21 cellular contexts compared by ENCODE assay signal in genomic region chr18:59877366-59877765, GRCh38. TPM values are rescaled to one million over a fixed set of nuclear protein-coding genes. Genes with fewer than 3 reads are reported as not detected.
DNase-seq lines count a peak whose midpoint lies in the region; ATAC-seq and TF ChIP-seq lines count a peak whose summit lies in the region.
"Had no signal": no experiment of that assay in that cellular context is flagged by ENCODE, and none has a peak within 500 bp of the region (broad histone marks: within the 10 kb centered on the region; RNA-seq: fewer than 3 reads in every experiment).

No MANE protein-coding gene starts in this region.

- peak overlapping the region; percentile 39 for H2BK5ac ChIP-seq in IMR-90 (ENCODE audit: low read depth, low read length, poor library complexity, severe bottlenecking)

- H2AK5ac ChIP-seq in IMR-90 (ENCODE audit: low read depth, low read length) = no peak overlapping the region

- H3K36me3 ChIP-seq in BLaER1 (no peaks in the 10 kb centered on the region), IMR-90 (ENCODE audit: control insufficient read depth, insufficient read depth, low read length) (no peaks in the 10 kb centered on the region), A673 (ENCODE audit: insufficient read depth, low read length, poor library complexity, severe bottlenecking) (no peaks in the 10 kb centered on the region)
- H3K36me3 ChIP-seq: left ventricle myocardium inferior had no signal

- no peak overlapping the region; the same call in 1 of the 2 replicates for H2BK120ac ChIP-seq in IMR-90 (ENCODE audit: low read depth, low read length)

- TF ChIP-seq POLR2A in IMR-90 (IDR thresholded peaks at IDR 0.05; ENCODE audit: low read depth, low read length) = no peak

- H3K4me2 ChIP-seq in BLaER1 (peak overlapping the region; percentile 56), IMR-90 (ENCODE audit: low read depth, low read length) (no peak overlapping the region)

- H3K23ac ChIP-seq in IMR-90 (ENCODE audit: low read depth, low read length) = no peak overlapping the region

- no peak for ATAC-seq in IMR-90 (ENCODE audit: low read depth)
- no peak for ATAC-seq in Right ventricle myocardium superior (ENCODE audit: poor library complexity)
- ATAC-seq in HG02759 (IDR thresholded peaks at IDR 0.05; ENCODE audit: unreplicated experiment) = no peak
- ATAC-seq: activated CD4-positive, CD25-positive, alpha-beta regulatory T cell treated with anti-CD3 and anti-CD28 coated beads, Interleukin-2, amount 50 U/mL, for 24 hours; activated CD8-positive, alpha-beta T cell treated with anti-CD3 and anti-CD28 coated beads, Interleukin-2, amount 10 ng/mL, durations not matched to agents 7 days and 5 days had no signal

- no peak overlapping the region for H4K8ac ChIP-seq in IMR-90 (ENCODE audit: low read depth in 2 of 2, low read length in 2 of 2)

- no peak overlapping the region for H3K14ac ChIP-seq in IMR-90 (replicated peaks; ENCODE audit: low read depth, low read length)

- H3K4me3 ChIP-seq in BLaER1 (no peak overlapping the region), IMR-90 (ENCODE audit: insufficient read depth, low read depth, low read length) (no peak overlapping the region), fibroblast of villous mesenchyme (ENCODE audit: low read depth, low read length) (no peak overlapping the region), A673 (ENCODE audit: low read depth, low read length, poor library complexity, severe bottlenecking) (no peak overlapping the region)
- H3K4me3 ChIP-seq: left ventricle myocardium inferior, SK-N-MC had no signal

- no peak overlapping the region for H3K27ac ChIP-seq in BLaER1
- no peak overlapping the region for H3K27ac ChIP-seq in IMR-90 (ENCODE audit: insufficient read depth, low read length)
- no peak overlapping the region for H3K27ac ChIP-seq in A673 (ENCODE audit: low read depth, low read length, poor library complexity, severe bottlenecking)
- H3K27ac ChIP-seq: left ventricle myocardium inferior, SK-N-MC had no signal

- H2AFZ ChIP-seq in IMR-90 (replicated peaks; ENCODE audit: low read length, poor library complexity) = no peak overlapping the region

- H3K9me1 ChIP-seq in IMR-90 (ENCODE audit: insufficient read depth, low read length) = peaks cover 9% of the 10 kb centered on the region

- in situ Hi-C loops in IMR-90 (cut with MboI; ENCODE audit: low sequenced_read_pairs) = no loop called here

- H4K20me1 ChIP-seq in BLaER1 (no peaks in the 10 kb centered on the region), IMR-90 (ENCODE audit: insufficient read depth, low read length) (no peaks in the 10 kb centered on the region)

- H3K18ac ChIP-seq in IMR-90 (ENCODE audit: low read depth, low read length) = no peak overlapping the region

- DNase-seq in IMR-90 (no peak), OCI-M1 (lab: John Stamatoyannopoulos, UW) (peak; percentile 81), fibroblast of villous mesenchyme (ENCODE audit: low read depth) (peak; percentile 58), A673 (ENCODE audit: low spot score) (no peak), Right ventricle myocardium superior (no peak), SW 1271 (lab: John Stamatoyannopoulos, UW) (no peak)
- DNase-seq: activated CD8-positive, alpha-beta T cell treated with anti-CD3 and anti-CD28 coated beads, Interleukin-2, amount 10 ng/mL, durations not matched to agents 7 days and 5 days; activated T-cell treated with anti-CD3 and anti-CD28 coated beads, Interleukin-2, amount 50 U/mL, for 1 hour; amygdala; DND-41; immature natural killer cell; left ventricle myocardium inferior; NCI-H1417; NCI-H774; stimulated activated CD4-positive, alpha-beta T cell treated with anti-CD3 and anti-CD28 coated beads, Interleukin-1b, Interleukin-23, amount 100 ng/mL, for 48 hours; stimulated activated naive CD4-positive, alpha-beta T cell treated with Interleukin-2 at 50 U/mL for 16 hours; T-helper 9 cell had no signal

- CTCF ChIA-PET in IMR-90 (lab: Yijun Ruan, JAX) = no interaction called here
- CTCF ChIA-PET in A673 (lab: Charles Lee) = interaction anchor here (0.7 kb wide), 1 partner anchor 12 kb away, joined by 11 read pairs; no protein-coding TSS in a partner anchor

- no peak overlapping the region for H4K5ac ChIP-seq in IMR-90 (ENCODE audit: low read depth, low read length)

- H2BK20ac ChIP-seq in IMR-90 (ENCODE audit: low read depth, low read length) = no peak overlapping the region

- H3K79me1 ChIP-seq in IMR-90 (ENCODE audit: low read depth in 1 of 2, low read length in 2 of 2) = peaks cover 0 to 8% of the 10 kb centered on the region in 2 experiments; a peak in 1 of 4 replicates

- H3K9ac ChIP-seq in BLaER1 (no peak overlapping the region), IMR-90 (ENCODE audit: low read depth, low read length) (no peak overlapping the region)

- H3K4ac ChIP-seq in IMR-90 (ENCODE audit: low read depth, low read length) = no peak overlapping the region; the same call in 1 of the 2 replicates

- dilution Hi-C loops in IMR-90 (cut with HindIII; ENCODE audit: low sequenced_read_pairs, unreplicated experiment) = no loop called here

- no peaks in the 10 kb centered on the region for H3K9me3 ChIP-seq in BLaER1
- no peaks in the 10 kb centered on the region for H3K9me3 ChIP-seq in IMR-90 (ENCODE audit: control insufficient read depth, insufficient read depth, low read length)
- H3K9me3 ChIP-seq in A673 (ENCODE audit: low read depth, low read length, poor library complexity, severe bottlenecking) = no peaks in the 10 kb centered on the region
- H3K9me3 ChIP-seq: left ventricle myocardium inferior had no signal

- no CpG with 5 or more reads among the region's 1 CpG for WGBS in IMR-90 (ENCODE audit: extremely low coverage in 2 of 2, insufficient read length in 1 of 2), 2 experiments

- H3K4me1 ChIP-seq in BLaER1 = peaks cover 58% of the 10 kb centered on the region
- H3K4me1 ChIP-seq in IMR-90 (ENCODE audit: control insufficient read depth, insufficient read depth, low read length) = peaks cover 16% of the 10 kb centered on the region
- H3K4me1 ChIP-seq in A673 (ENCODE audit: insufficient read depth, low read length, poor library complexity, severe bottlenecking) = peaks cover 2% of the 10 kb centered on the region

- H3K27me3 ChIP-seq in BLaER1 (no peaks in the 10 kb centered on the region), IMR-90 (ENCODE audit: control insufficient read depth, insufficient read depth, low read length) (no peaks in the 10 kb centered on the region), A673 (replicated peaks; ENCODE audit: insufficient read depth, low read depth, low read length, poor library complexity) (no peaks in the 10 kb centered on the region)

- BruUV-seq in IMR-90 (replicated peaks; lab: Mats Ljungman, UMichigan) (no TSS peak), A673 (replicated peaks; lab: Mats Ljungman, UMichigan) (no TSS peak)

- no peak overlapping the region for H4K91ac ChIP-seq in IMR-90 (ENCODE audit: insufficient read depth, low read depth, low read length)

- TF ChIP-seq CTCF in IMR-90 (conservative IDR thresholded peaks at IDR 0.05; ENCODE audit: low read depth, low read length) = no peak
- TF ChIP-seq CTCF in fibroblast of villous mesenchyme (IDR thresholded peaks at IDR 0.05; ENCODE audit: insufficient read depth, low read depth, low read length) = no peak
- no peak for TF ChIP-seq CTCF in A673 (conservative IDR thresholded peaks at IDR 0.05; ENCODE audit: low read depth, low read length)

- H3K56ac ChIP-seq in IMR-90 (ENCODE audit: extremely low read depth, insufficient read depth, low read length) = no peak overlapping the region

- TF ChIP-seq RAD21 in IMR-90 (IDR thresholded peaks at IDR 0.05; ENCODE audit: low read length) = no peak

- no peak overlapping the region for H2AK9ac ChIP-seq in IMR-90 (replicated peaks; ENCODE audit: low read depth, low read length, poor library complexity)

- POLR2A ChIA-PET in IMR-90 (lab: Charles Lee; ENCODE audit: unreplicated experiment) (interaction anchor here (0.6 kb wide), 1 partner anchor 99 kb away, joined by 4 read pairs; no protein-coding TSS in a partner anchor), A673 (lab: Charles Lee; ENCODE audit: low non-redundant PET) (no interaction called here)

- no peak overlapping the region for H2BK15ac ChIP-seq in IMR-90 (ENCODE audit: low read depth, low read length)

- intact Hi-C loops in IMR-90 (cut with micrococcal nuclease) (no loop called here), A673 (cut with micrococcal nuclease; ENCODE audit: unreplicated experiment) (no loop called here), Right ventricle myocardium superior (cut with DNase I) (no loop called here)

TF ChIP-seq in IMR-90, 13 proteins besides CTCF, POLR2A, EP300 and RAD21 (continues in another document):
- TF ChIP-seq FOS (IDR thresholded peaks at IDR 0.05; ENCODE audit: low read depth, low read length) = no peak
- TF ChIP-seq, protein P1, sequence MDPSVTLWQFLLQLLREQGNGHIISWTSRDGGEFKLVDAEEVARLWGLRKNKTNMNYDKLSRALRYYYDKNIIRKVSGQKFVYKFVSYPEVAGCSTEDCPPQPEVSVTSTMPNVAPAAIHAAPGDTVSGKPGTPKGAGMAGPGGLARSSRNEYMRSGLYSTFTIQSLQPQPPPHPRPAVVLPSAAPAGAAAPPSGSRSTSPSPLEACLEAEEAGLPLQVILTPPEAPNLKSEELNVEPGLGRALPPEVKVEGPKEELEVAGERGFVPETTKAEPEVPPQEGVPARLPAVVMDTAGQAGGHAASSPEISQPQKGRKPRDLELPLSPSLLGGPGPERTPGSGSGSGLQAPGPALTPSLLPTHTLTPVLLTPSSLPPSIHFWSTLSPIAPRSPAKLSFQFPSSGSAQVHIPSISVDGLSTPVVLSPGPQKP (IDR thresholded peaks at IDR 0.05; ENCODE audit: borderline replicate concordance, low read depth, low read length) = no peak
- TF ChIP-seq RCOR1 (IDR thresholded peaks at IDR 0.05; ENCODE audit: insufficient replicate concordance, low read length) = no peak
- TF ChIP-seq MAFK (IDR thresholded peaks at IDR 0.05; ENCODE audit: low read depth, low read length) = no peak
- TF ChIP-seq CEBPB (IDR thresholded peaks at IDR 0.05; ENCODE audit: low read depth, low read length) = no peak
- TF ChIP-seq CHD1 (IDR thresholded peaks at IDR 0.05; ENCODE audit: low read depth, low read length) = no peak
- TF ChIP-seq NFE2L2 (IDR thresholded peaks at IDR 0.05; ENCODE audit: low read depth, low read length) = no peak
- TF ChIP-seq USF2 (IDR thresholded peaks at IDR 0.05; ENCODE audit: low read depth, low read length) = no peak

RNA-seq across cellular contexts. Expression of gene PMAIP1, which starts 22.4 kb away (rescaled TPM):
- total RNA-seq in IMR-90 (2012; rRNA removed) (14.0 and 26.9 TPM in 2 replicates), fibroblast of villous mesenchyme (25.4 and 25.5 TPM in 2 replicates), A673 (2021) (43.6 TPM in 2 replicates), Right ventricle myocardium superior (not detected)
- 25.9 and 30.1 TPM in 2 replicates for polyA plus RNA-seq in IMR-90 (2012; rRNA removed)
- 4.3 and 12.5 TPM in 2 replicates for polyA plus RNA-seq in IMR-90 (2012; cell fraction: cytosol; rRNA removed)
- 7.2 and 17.3 TPM in 2 replicates for polyA plus RNA-seq in IMR-90 (2012; cell fraction: nucleus; rRNA removed; ENCODE audit: low replicate concordance)

Comparison
In these comparisons a context has a peak if more than half of its experiments do, and no peak if none do; other contexts are left out.
1. DNase-seq: peak in OCI-M1 (single experiment) and fibroblast of villous mesenchyme (single experiment); none in IMR-90 (single experiment), A673 (single experiment), Right ventricle myocardium superior (single experiment) and SW 1271 (0 of 2).
2. RNA of gene PMAIP1, which starts 22.4 kb away (total RNA-seq): 43.6 TPM in A673, 25.4 to 25.5 TPM in fibroblast of villous mesenchyme and 14.0 to 26.9 TPM in IMR-90; not detected in Right ventricle myocardium superior (single experiment); every median in the first group is over 10 times any median in the second.